1 cellular context compared by ENCODE assay signal in the genomic region with DNA sequence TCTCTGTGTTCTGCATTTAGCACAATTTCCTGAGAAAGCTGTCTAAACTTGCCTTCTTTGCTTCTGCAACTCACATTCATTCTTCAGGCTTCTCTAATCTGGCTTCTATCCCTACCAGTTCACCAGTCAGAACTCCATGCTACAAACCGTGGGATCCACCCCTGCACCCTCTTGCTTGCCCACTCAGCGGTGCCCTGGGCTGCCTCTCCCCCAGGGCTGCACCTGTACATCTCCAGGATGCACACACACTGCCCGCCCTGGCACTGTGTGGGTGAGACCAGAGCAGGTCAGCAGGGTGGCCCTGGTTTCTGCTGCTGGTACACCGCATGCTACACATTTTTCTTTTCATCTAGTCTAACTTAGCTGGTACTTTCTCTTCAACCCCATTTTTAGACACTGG.
TF ChIP-seq lines count a peak whose summit lies in the region.

No MANE protein-coding gene starts in this region.

TF ChIP-seq in H1, 55 proteins besides CTCF, POLR2A, EP300 and RAD21:
- no peak for TF ChIP-seq JUND (IDR thresholded peaks at IDR 0.05; ENCODE audit: low read length)
- TF ChIP-seq NRF1 (IDR thresholded peaks at IDR 0.05; ENCODE audit: low read depth, low read length): no peak
- no peak for TF ChIP-seq SIRT6 (IDR thresholded peaks at IDR 0.05; ENCODE audit: low read length)
- TF ChIP-seq BACH1 (IDR thresholded peaks at IDR 0.05; ENCODE audit: low read length): no peak
- no peak for TF ChIP-seq TAF7 (optimal IDR thresholded peaks at IDR 0.05; ENCODE audit: borderline replicate concordance, low read depth, low read length)
- TF ChIP-seq TAF1 (IDR thresholded peaks at IDR 0.05; ENCODE audit: low read depth, low read length): no peak
- no peak for TF ChIP-seq SAP30 (IDR thresholded peaks at IDR 0.05; ENCODE audit: insufficient read depth, insufficient replicate concordance, low read length)
- TF ChIP-seq HDAC2 (IDR thresholded peaks at IDR 0.05; ENCODE audit: borderline replicate concordance in 1 of 2, low read depth in 2 of 2, low read length in 2 of 2): no peak
